In genomic region chr3:185411133-185411532, GRCh38 we compare ENCODE assay signal across 26 cellular contexts.
"Had no signal": no experiment of that assay in that cellular context is flagged by ENCODE, and none has a peak within 500 bp of the region (broad histone marks: within the 10 kb centered on the region; RNA-seq: fewer than 3 reads in every experiment).

No MANE protein-coding gene starts in this region.

- H3K4me3 Mint-ChIP-seq: activated naive CD4-positive, alpha-beta T cell treated with anti-CD3 and anti-CD28 coated beads for 36 hours; activated naive CD8-positive, alpha-beta T cell treated with anti-CD3 and anti-CD28 coated beads for 36 hours; brain; effector memory CD8-positive, alpha-beta T cell; naive B cell; T-helper 2 cell treated with Interferon-gamma antibody and Interleukin-4, amounts not matched to agents 5 μg/mL and 100 μg/mL, for 36 hours had no signal

- H3K9me3 ChIP-seq: adrenal gland, ascending aorta, esophagus muscularis mucosa, left ventricle myocardium inferior, tibial nerve had no signal

- FAIRE-seq: frontal cortex, islet of Langerhans had no signal

- H2AFZ ChIP-seq: parathyroid adenoma had no signal

- H3K4me3 ChIP-seq: adrenal gland, ascending aorta, esophagus muscularis mucosa, left ventricle myocardium inferior, lung, tibial nerve had no signal

- H3K36me3 ChIP-seq: adrenal gland, ascending aorta, esophagus muscularis mucosa, left ventricle myocardium inferior, tibial nerve had no signal

- DNase-seq: activated CD4-positive, alpha-beta T cell treated with anti-CD3 and anti-CD28 coated beads for 48 hours; activated CD4-positive, alpha-beta T cell treated with anti-CD3 and anti-CD28 coated beads, Interleukin-2, amount 50 U/mL, for 48 hours; activated CD4-positive, CD25-positive, alpha-beta regulatory T cell; activated CD8-positive, alpha-beta memory T cell treated with anti-CD3 and anti-CD28 coated beads for 24 hours; activated effector memory CD4-positive, alpha-beta T cell treated with anti-CD3 and anti-CD28 coated beads, Interleukin-2, amount 50 U/mL, for 16 hours; activated naive CD4-positive, alpha-beta T cell treated with anti-CD3 and anti-CD28 coated beads for 36 hours; activated naive CD8-positive, alpha-beta T cell treated with anti-CD3 and anti-CD28 coated beads for 36 hours; adrenal gland; caudate nucleus; cortex of kidney; effector memory CD8-positive, alpha-beta T cell; left ventricle myocardium inferior; naive B cell; right cardiac atrium; stimulated activated CD4-positive, alpha-beta T cell treated with anti-CD3 and anti-CD28 coated beads, Interleukin-15, amount 100 ng/mL, for 24 hours; stimulated activated naive CD4-positive, alpha-beta T cell treated with Interleukin-2 at 50 U/mL for 16 hours; T-helper 1 cell had no signal

- H3K27ac Mint-ChIP-seq: activated naive CD4-positive, alpha-beta T cell treated with anti-CD3 and anti-CD28 coated beads for 36 hours; activated naive CD8-positive, alpha-beta T cell treated with anti-CD3 and anti-CD28 coated beads for 36 hours; brain; effector memory CD8-positive, alpha-beta T cell; naive B cell; T-helper 2 cell treated with Interferon-gamma antibody and Interleukin-4, amounts not matched to agents 5 μg/mL and 100 μg/mL, for 36 hours had no signal

- H3K4me1 ChIP-seq: ascending aorta, esophagus muscularis mucosa, parathyroid adenoma, tibial nerve had no signal

- H3K27ac ChIP-seq: adrenal gland, ascending aorta, esophagus muscularis mucosa, left ventricle myocardium inferior, parathyroid adenoma, tibial nerve had no signal

- H3K36me3 Mint-ChIP-seq: activated naive CD8-positive, alpha-beta T cell treated with anti-CD3 and anti-CD28 coated beads for 36 hours; naive B cell had no signal

- H3K4me1 Mint-ChIP-seq: activated naive CD8-positive, alpha-beta T cell treated with anti-CD3 and anti-CD28 coated beads for 36 hours; naive B cell had no signal

- H3K27me3 ChIP-seq: adrenal gland, ascending aorta, esophagus muscularis mucosa, tibial nerve had no signal

- H3K9me3 Mint-ChIP-seq: activated naive CD4-positive, alpha-beta T cell treated with anti-CD3 and anti-CD28 coated beads for 36 hours; activated naive CD8-positive, alpha-beta T cell treated with anti-CD3 and anti-CD28 coated beads for 36 hours; brain; effector memory CD8-positive, alpha-beta T cell; naive B cell; T-helper 2 cell treated with Interferon-gamma antibody and Interleukin-4, amounts not matched to agents 5 μg/mL and 100 μg/mL, for 36 hours had no signal

- ATAC-seq: effector memory CD8-positive, alpha-beta T cell; right cardiac atrium had no signal

- H3K27me3 Mint-ChIP-seq: activated naive CD8-positive, alpha-beta T cell treated with anti-CD3 and anti-CD28 coated beads for 36 hours; brain had no signal
